11 cellular contexts compared by ENCODE assay signal in the genomic region with DNA sequence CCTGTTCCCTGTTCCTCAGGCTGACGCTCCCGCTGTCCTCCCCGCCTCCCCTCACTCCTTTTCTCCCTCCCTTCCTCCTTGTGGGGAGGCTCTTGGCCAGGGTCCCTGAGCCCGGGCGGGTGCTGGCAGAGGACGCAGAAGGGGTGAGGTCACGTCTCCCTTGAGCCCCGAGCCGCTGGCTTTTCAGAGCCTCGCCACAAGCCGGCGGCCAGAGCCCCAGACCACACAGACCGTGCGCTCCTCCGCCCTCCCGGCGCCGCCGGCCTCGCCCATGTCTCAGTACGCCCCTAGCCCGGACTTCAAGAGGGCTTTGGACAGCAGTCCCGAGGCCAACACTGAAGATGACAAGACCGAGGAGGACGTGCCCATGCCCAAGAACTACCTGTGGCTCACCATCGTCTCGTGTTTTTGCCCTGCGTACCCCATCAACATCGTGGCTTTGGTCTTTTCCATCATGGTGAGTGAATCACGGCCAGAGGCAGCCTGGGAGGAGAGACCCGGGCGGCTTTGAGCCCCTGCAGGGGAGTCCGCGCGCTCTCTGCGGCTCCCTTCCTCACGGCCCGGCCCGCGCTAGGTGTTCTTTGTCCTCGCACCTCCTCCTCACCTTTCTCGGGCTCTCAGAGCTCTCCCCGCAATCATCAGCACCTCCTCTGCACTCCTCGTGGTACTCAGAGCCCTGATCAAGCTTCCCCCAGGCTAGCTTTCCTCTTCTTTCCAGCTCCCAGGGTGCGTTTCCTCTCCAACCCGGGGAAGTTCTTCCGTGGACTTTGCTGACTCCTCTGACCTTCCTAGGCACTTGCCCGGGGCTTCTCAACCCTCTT. TPM values are rescaled to one million over a fixed set of nuclear protein-coding genes. Genes with fewer than 3 reads are reported as not detected.
DNase-seq lines count a peak whose midpoint lies in the region; ATAC-seq and TF ChIP-seq lines count a peak whose summit lies in the region.
"Had no signal": no experiment of that assay in that cellular context is flagged by ENCODE, and none has a peak within 500 bp of the region (broad histone marks: within the 10 kb centered on the region; RNA-seq: fewer than 3 reads in every experiment).

A gene (plus strand): TSS at position 197 of the 821 bp plus-strand sequence. CDS start 75 bp downstream, at position 272.

- H3K79me2 ChIP-seq in mesendoderm (ENCODE audit: control insufficient read depth, insufficient read depth, low read length): no peaks in the 10 kb centered on the region

- H3K27ac ChIP-seq in esophagus squamous epithelium: no peak within 1 kb of the TSS
- no peak within 1 kb of the TSS for H3K27ac ChIP-seq in mesendoderm (ENCODE audit: low read depth, low read length)
- H3K27ac ChIP-seq in upper lobe of left lung: peak within 1 kb of the TSS in 3 of 4 donors; percentile 1 to 35 (median 23)

- intact Hi-C loops in esophagus squamous epithelium (cut with DNase I): no loop called here

- no peak within 1 kb of the TSS for H4K8ac ChIP-seq in mesendoderm (ENCODE audit: low read depth, low read length)

- no peak for TF ChIP-seq EP300 in upper lobe of left lung (IDR thresholded peaks at IDR 0.05)

- no peak within 1 kb of the TSS for H2BK5ac ChIP-seq in mesendoderm (ENCODE audit: low read length)

- peak within 1 kb of the TSS; percentile 35 for H3K9ac ChIP-seq in mesendoderm (ENCODE audit: low read length)

- no peak within 1 kb of the TSS for H3K18ac ChIP-seq in mesendoderm (ENCODE audit: low read length)

- no peaks in the 10 kb centered on the region for H3K9me3 ChIP-seq in esophagus squamous epithelium
- H3K9me3 ChIP-seq in upper lobe of left lung: no peaks in the 10 kb centered on the region

- H4K5ac ChIP-seq in mesendoderm (ENCODE audit: low read length): no peak within 1 kb of the TSS

- 7 to 8% methylated on average over 21 to 33 of the region's 48 CpGs for WGBS in esophagus squamous epithelium, 2 donors
- no CpG with 5 or more reads among the region's 48 CpGs for WGBS in mesendoderm (ENCODE audit: extremely low coverage, insufficient coverage, low lambda C conversion rate)
- 2 to 3% methylated on average over 48 of the region's 48 CpGs for WGBS in upper lobe of left lung, 2 donors

- peak within 1 kb of the TSS; percentile 72 for H3K56ac ChIP-seq in mesendoderm (ENCODE audit: low read length)

- ATAC-seq in upper lobe of left lung (ENCODE audit: low FRiP score in 2 of 2) (peak; percentile 60 to 89), GM19463 (IDR thresholded peaks at IDR 0.05; ENCODE audit: unreplicated experiment) (no peak), HG03159 (IDR thresholded peaks at IDR 0.05; ENCODE audit: unreplicated experiment) (no peak)
- ATAC-seq: GM12878 had no signal

- H3K27me3 ChIP-seq in esophagus squamous epithelium (peaks cover 0 to 73% (median 5%) of the 10 kb centered on the region in 4 donors), mesendoderm (ENCODE audit: insufficient read depth, low read length, poor library complexity) (peaks cover 27% of the 10 kb centered on the region), upper lobe of left lung (peaks cover 0 to 16% (median 2%) of the 10 kb centered on the region in 4 donors)

- no peak for TF ChIP-seq POLR2A in esophagus squamous epithelium (IDR thresholded peaks at IDR 0.05)
- no peak for TF ChIP-seq POLR2A in upper lobe of left lung (IDR thresholded peaks at IDR 0.05)

- peak within 1 kb of the TSS; percentile 34 for H3K23ac ChIP-seq in mesendoderm (ENCODE audit: low read length)

- no peak within 1 kb of the TSS for H2BK15ac ChIP-seq in mesendoderm (replicated peaks; ENCODE audit: low read depth)

- no peak within 1 kb of the TSS for H2AK5ac ChIP-seq in mesendoderm (ENCODE audit: low read length)

- no peak within 1 kb of the TSS for H3K4ac ChIP-seq in mesendoderm (ENCODE audit: low read depth, low read length)

- TF ChIP-seq CTCF in esophagus squamous epithelium (IDR thresholded peaks at IDR 0.05): no peak
- TF ChIP-seq CTCF in upper lobe of left lung (IDR thresholded peaks at IDR 0.05): no peak

- H2BK120ac ChIP-seq in mesendoderm (ENCODE audit: low read depth, low read length): no peak within 1 kb of the TSS

- H3K79me1 ChIP-seq in mesendoderm (ENCODE audit: low read length): no peaks in the 10 kb centered on the region

- H3K4me2 ChIP-seq in mesendoderm (ENCODE audit: low read length): peak within 1 kb of the TSS; percentile 87

- peak; percentile 6 for DNase-seq in NCI-H510A (lab: John Stamatoyannopoulos, UW)
- DNase-seq in NCI-H510A treated with DMSO at 0.1 percent for 48 hours (lab: John Stamatoyannopoulos, UW): no peak
- DNase-seq in esophagus squamous epithelium (lab: John Stamatoyannopoulos, UW): no peak
- DNase-seq in mesendoderm: peak; percentile 41
- peak in 1 of 2 donors; percentile 84 for DNase-seq in upper lobe of left lung
- no peak for DNase-seq in activated CD4-positive, alpha-beta T cell treated with anti-CD3 and anti-CD28 coated beads, Interleukin-2, amount 50 U/mL, for 4 hours
- DNase-seq: activated naive CD8-positive, alpha-beta T cell treated with anti-CD3 and anti-CD28 coated beads for 36 hours; NCI-H82 had no signal

- H3K36me3 ChIP-seq in esophagus squamous epithelium (no peaks in the 10 kb centered on the region), mesendoderm (ENCODE audit: control insufficient read depth, insufficient read depth, low read length) (no peaks in the 10 kb centered on the region), upper lobe of left lung (no peaks in the 10 kb centered on the region)

- H3K4me3 ChIP-seq in esophagus squamous epithelium: peak within 1 kb of the TSS in 3 of 4 donors; percentile 7 to 53 (median 35)
- peak within 1 kb of the TSS; percentile 30 for H3K4me3 ChIP-seq in mesendoderm (ENCODE audit: low read length)
- peak within 1 kb of the TSS; percentile 31 to 52 (median 48) for H3K4me3 ChIP-seq in upper lobe of left lung
- H3K4me3 ChIP-seq: GM12878 had no signal

- peaks cover 0 to 12% (median 0%) of the 10 kb centered on the region in 3 donors for H3K4me1 ChIP-seq in esophagus squamous epithelium
- peaks cover 2% of the 10 kb centered on the region for H3K4me1 ChIP-seq in mesendoderm (ENCODE audit: control insufficient read depth, low read depth, low read length)
- H3K4me1 ChIP-seq in upper lobe of left lung: peaks cover 0 to 29% (median 12%) of the 10 kb centered on the region in 4 donors

RNA-seq across cellular contexts. Expression of the gene that starts here (rescaled TPM):
- total RNA-seq in esophagus squamous epithelium (under 1 TPM in 3 of 4 donors, not detected in 1; 0.13 to 0.19 (median 0.15) TPM), upper lobe of left lung (1 to 10 TPM in 1 of 6 donors, under 1 TPM in 3, not detected in 2; 0.11 to 1.1 (median 0.44) TPM)
- polyA plus RNA-seq in mesendoderm (2013, experiment 1 of 2): 0.06 TPM
- 0.06 TPM for polyA plus RNA-seq in mesendoderm (2013, experiment 2 of 2)
- total RNA-seq: activated naive CD8-positive, alpha-beta T cell treated with anti-CD3 and anti-CD28 coated beads for 36 hours; GM12878 had no signal
- polyA plus RNA-seq: GM12878 had no signal

Comparison
In these comparisons a context has a peak if more than half of its experiments do, and no peak if none do; other contexts are left out.
1. DNase-seq: peak in NCI-H510A (single experiment) and mesendoderm (single experiment); none in NCI-H510A treated with DMSO at 0.1 percent for 48 hours (single experiment), esophagus squamous epithelium (single experiment) and activated CD4-positive, alpha-beta T cell treated with anti-CD3 and anti-CD28 coated beads, Interleukin-2, amount 50 U/mL, for 4 hours (0 of 2).
2. H3K27ac ChIP-seq: peak in upper lobe of left lung (3 of 4); none in esophagus squamous epithelium (0 of 4) and mesendoderm (single experiment).
3. ATAC-seq: peak in upper lobe of left lung (2 of 2); none in GM19463 (single experiment) and HG03159 (single experiment).
4. Peak in every context shown above with its lines, with median percentiles within 50 percentile points of each other: H3K4me3 ChIP-seq.